In genomic region chr20:32168184-32168910, GRCh38 we compare ENCODE assay signal across 14 cellular contexts. TPM values are rescaled to one million over a fixed set of nuclear protein-coding genes. Genes with fewer than 3 reads are reported as not detected.
A peak's percentile ranks its signal among the peaks of the same experiment; 100 is the strongest.
DNase-seq lines count a peak whose midpoint lies in the region; ATAC-seq and TF ChIP-seq lines count a peak whose summit lies in the region.
"Had no signal": no experiment of that assay in that cellular context is flagged by ENCODE, and none has a peak within 500 bp of the region (broad histone marks: within the 10 kb centered on the region; RNA-seq: fewer than 3 reads in every experiment).

No MANE protein-coding gene starts in this region.

- H3K27ac ChIP-seq in caudate nucleus (ENCODE audit: low read depth, low read length): no peak overlapping the region
- H3K27ac ChIP-seq: 22Rv1 had no signal

- peak overlapping the region; percentile 31 to 51 (median 37) for H3K27ac Mint-ChIP-seq in nephron

- in situ Hi-C loops in astrocyte of the spinal cord (cut with HindIII; ENCODE audit: low sequenced_read_pairs): no loop called here

- H3K36me3 Mint-ChIP-seq in nephron (ENCODE audit: low read depth): peaks cover 33% of the 10 kb centered on the region

- H3K9me3 Mint-ChIP-seq in nephron: no peaks in the 10 kb centered on the region
- H3K9me3 Mint-ChIP-seq: activated naive CD4-positive, alpha-beta T cell treated with anti-CD3 and anti-CD28 coated beads, Interleukin-2, amount 50 U/mL, for 24 hours; natural killer cell treated with Interleukin-12 subunit alpha and Interleukin-12 subunit beta and Interleukin-15 and Interleukin-18, amount 100 ng/mL, for 72 hours had no signal

- H3K4me3 ChIP-seq in astrocyte of the spinal cord (ENCODE audit: low read depth, low read length): no peak overlapping the region

- intact Hi-C loops in left colon (cut with DNase I, micrococcal nuclease): no loop called here

- H3K4me1 Mint-ChIP-seq in nephron: peaks cover 22% of the 10 kb centered on the region
- H3K4me1 Mint-ChIP-seq: activated naive CD4-positive, alpha-beta T cell treated with anti-CD3 and anti-CD28 coated beads, Interleukin-2, amount 50 U/mL, for 24 hours had no signal

- no peak for ATAC-seq in HG03565 (IDR thresholded peaks at IDR 0.05; ENCODE audit: unreplicated experiment)
- ATAC-seq in left colon: no peak
- ATAC-seq: natural killer cell treated with Interleukin-12 subunit alpha and Interleukin-12 subunit beta and Interleukin-15 and Interleukin-18, amount 100 ng/mL, for 72 hours had no signal

- no peak overlapping the region for H3K4me3 Mint-ChIP-seq in nephron
- H3K4me3 Mint-ChIP-seq: activated naive CD4-positive, alpha-beta T cell treated with anti-CD3 and anti-CD28 coated beads, Interleukin-2, amount 50 U/mL, for 24 hours; natural killer cell treated with Interleukin-12 subunit alpha and Interleukin-12 subunit beta and Interleukin-15 and Interleukin-18, amount 100 ng/mL, for 72 hours had no signal

- TF ChIP-seq CTCF in astrocyte of the spinal cord (IDR thresholded peaks at IDR 0.05; ENCODE audit: low read depth, low read length): no peak
- TF ChIP-seq CTCF in nephron (IDR thresholded peaks at IDR 0.05; ENCODE audit: unreplicated experiment in 3 of 3): no peak

- H3K27me3 Mint-ChIP-seq in nephron (ENCODE audit: low read depth): no peaks in the 10 kb centered on the region
- H3K27me3 Mint-ChIP-seq: activated naive CD4-positive, alpha-beta T cell treated with anti-CD3 and anti-CD28 coated beads, Interleukin-2, amount 50 U/mL, for 24 hours; natural killer cell treated with Interleukin-12 subunit alpha and Interleukin-12 subunit beta and Interleukin-15 and Interleukin-18, amount 100 ng/mL, for 72 hours had no signal

- DNase-seq in DMS 273 (lab: John Stamatoyannopoulos, UW; ENCODE audit: unreplicated experiment) (peak; percentile 78), DMS 273 treated with DMSO at 0.1 percent for 48 hours (lab: John Stamatoyannopoulos, UW) (no peak), M059J (ENCODE audit: low read depth) (peak; percentile 78), astrocyte of the spinal cord (ENCODE audit: low read depth, low spot score) (peak; percentile 34), left colon (no peak), caudate nucleus (lab: John Stamatoyannopoulos, UW) (no peak)
- DNase-seq: activated CD4-positive, alpha-beta T cell treated with anti-CD3 and anti-CD28 coated beads, Interleukin-2, amount 50 U/mL, for 4 hours; NCI-H2081; stimulated activated CD4-positive, alpha-beta T cell treated with anti-CD3 and anti-CD28 coated beads, Interleukin-2, amount 100 ng/mL, for 24 hours had no signal

RNA-seq across cellular contexts. Expression of gene PLAGL2, which starts 39.2 kb away (rescaled TPM):
- 6.2 and 7.7 TPM in 2 replicates for total RNA-seq in M059J (2014; rRNA removed; shearing (Covaris generic))
- total RNA-seq in left colon: 10 to 100 TPM; 13.4 to 28.0 TPM

RNA-seq across cellular contexts. Expression of gene POFUT1, which starts 39.3 kb away (rescaled TPM):
- 76.5 and 111 TPM in 2 replicates for total RNA-seq in M059J (2014; rRNA removed; shearing (Covaris generic))
- 10 to 100 TPM; 36.6 to 63.2 TPM for total RNA-seq in left colon

RNA-seq across cellular contexts. Expression of gene TM9SF4, which starts 58.8 kb away (rescaled TPM):
- total RNA-seq in M059J (2014; rRNA removed; shearing (Covaris generic)): 60.2 and 77.4 TPM in 2 replicates
- total RNA-seq in left colon: 10 to 100 TPM; 62.2 to 78.5 TPM

Comparison
In these comparisons a context has a peak if more than half of its experiments do, and no peak if none do; other contexts are left out.
1. DNase-seq: peak in DMS 273 (single experiment), M059J (single experiment) and astrocyte of the spinal cord (single experiment); none in DMS 273 treated with DMSO at 0.1 percent for 48 hours (single experiment), left colon (0 of 2) and caudate nucleus (0 of 61).